Comparison of ENCODE assay signal across 14 cellular contexts in genomic region chr13:43933378-43933777, GRCh38. TPM values are rescaled to one million over a fixed set of nuclear protein-coding genes. Genes with fewer than 3 reads are reported as not detected.
DNase-seq lines count a peak whose midpoint lies in the region; ATAC-seq and TF ChIP-seq lines count a peak whose summit lies in the region.
"Had no signal": no experiment of that assay in that cellular context is flagged by ENCODE, and none has a peak within 500 bp of the region (broad histone marks: within the 10 kb centered on the region; RNA-seq: fewer than 3 reads in every experiment).

No MANE protein-coding gene starts in this region.

- no peak overlapping the region for H3K4me3 Mint-ChIP-seq in activated T-helper 2 cell treated with anti-CD3 and anti-CD28 coated beads, Interferon-gamma antibody, Interleukin-2, Interleukin-4, amounts not matched to agents 10 μg/mL and 5 μg/mL and 100 μg/mL, durations not matched to agents 14 hours and 24 hours and 36 hours (ENCODE audit: low read depth)

- TF ChIP-seq CTCF in GM12864 (IDR thresholded peaks at IDR 0.05; ENCODE audit: low read depth, low read length, missing control alignments) (no peak), tibial artery (IDR thresholded peaks at IDR 0.05) (no peak)

- H3K4me3 ChIP-seq in GM12864 (ENCODE audit: low read depth, low read length) (no peak overlapping the region), tibial artery (no peak overlapping the region), right cardiac atrium (ENCODE audit: low read length) (no peak overlapping the region)
- H3K4me3 ChIP-seq: Peyer's patch, prostate gland had no signal

- DNase-seq in GM12864 (ENCODE audit: low read depth) (peak; percentile 44), tibial artery (no peak), right cardiac atrium (no peak), SHP77 (lab: John Stamatoyannopoulos, UW) (no peak)
- no peak for DNase-seq in activated T-helper 2 cell treated with anti-CD3 and anti-CD28 coated beads, Interferon-gamma antibody, Interleukin-2, Interleukin-4, amounts not matched to agents 10 μg/mL and 5 μg/mL and 100 μg/mL, durations not matched to agents 14 hours and 24 hours and 36 hours (ENCODE audit: low spot score)
- DNase-seq: ACHN, activated gamma-delta T cell treated with Interleukin-2 at 50 U/mL for 16 hours, foreskin keratinocyte, NCI-H1436 treated with DMSO at 0.1 percent for 48 hours, Peyer's patch had no signal

- no peaks in the 10 kb centered on the region for H3K4me1 Mint-ChIP-seq in activated T-helper 2 cell treated with anti-CD3 and anti-CD28 coated beads, Interferon-gamma antibody, Interleukin-2, Interleukin-4, amounts not matched to agents 10 μg/mL and 5 μg/mL and 100 μg/mL, durations not matched to agents 14 hours and 24 hours and 36 hours (ENCODE audit: low read depth)

- no peaks in the 10 kb centered on the region for H3K36me3 Mint-ChIP-seq in activated T-helper 2 cell treated with anti-CD3 and anti-CD28 coated beads, Interferon-gamma antibody, Interleukin-2, Interleukin-4, amounts not matched to agents 10 μg/mL and 5 μg/mL and 100 μg/mL, durations not matched to agents 14 hours and 24 hours and 36 hours (ENCODE audit: low read depth)

- H3K27me3 ChIP-seq in tibial artery (no peaks in the 10 kb centered on the region), right cardiac atrium (ENCODE audit: control insufficient read depth, insufficient read depth) (no peaks in the 10 kb centered on the region)
- H3K27me3 ChIP-seq: Peyer's patch had no signal

- ATAC-seq in GM19351 (IDR thresholded peaks at IDR 0.05; ENCODE audit: unreplicated experiment), result peak; percentile 99
- peak; percentile 100 for ATAC-seq in HG02763 (IDR thresholded peaks at IDR 0.05; ENCODE audit: unreplicated experiment)
- peak; percentile 100 for ATAC-seq in HG03460 (IDR thresholded peaks at IDR 0.05; ENCODE audit: unreplicated experiment)
- ATAC-seq in right cardiac atrium, result no peak
- ATAC-seq: foreskin keratinocyte had no signal

- no peaks in the 10 kb centered on the region for H3K9me3 ChIP-seq in tibial artery
- H3K9me3 ChIP-seq in right cardiac atrium (ENCODE audit: control insufficient read depth, low read length), result no peaks in the 10 kb centered on the region
- H3K9me3 ChIP-seq: Peyer's patch, prostate gland had no signal

- H3K4me1 ChIP-seq in tibial artery, result peaks cover 0 to 25% (median 4%) of the 10 kb centered on the region in 4 donors
- peaks cover 2% of the 10 kb centered on the region for H3K4me1 ChIP-seq in right cardiac atrium (ENCODE audit: control insufficient read depth, insufficient read depth, low read length)
- H3K4me1 ChIP-seq: foreskin keratinocyte, Peyer's patch, prostate gland had no signal

- H3K27ac Mint-ChIP-seq in activated T-helper 2 cell treated with anti-CD3 and anti-CD28 coated beads, Interferon-gamma antibody, Interleukin-2, Interleukin-4, amounts not matched to agents 10 μg/mL and 5 μg/mL and 100 μg/mL, durations not matched to agents 14 hours and 24 hours and 36 hours, result no peak overlapping the region

- H3K27ac ChIP-seq in tibial artery, result no peak overlapping the region
- no peak overlapping the region for H3K27ac ChIP-seq in right cardiac atrium (ENCODE audit: low read length)
- H3K27ac ChIP-seq: foreskin keratinocyte, Peyer's patch, prostate gland had no signal

- WGBS in right cardiac atrium, result 81% methylated on average over 2 of the region's 2 CpGs

- H3K27me3 Mint-ChIP-seq in activated T-helper 2 cell treated with anti-CD3 and anti-CD28 coated beads, Interferon-gamma antibody, Interleukin-2, Interleukin-4, amounts not matched to agents 10 μg/mL and 5 μg/mL and 100 μg/mL, durations not matched to agents 14 hours and 24 hours and 36 hours (ENCODE audit: low read depth), result peaks cover 8% of the 10 kb centered on the region

- no peaks in the 10 kb centered on the region for H3K36me3 ChIP-seq in tibial artery
- H3K36me3 ChIP-seq: Peyer's patch, prostate gland had no signal

- H3K9me3 Mint-ChIP-seq in activated T-helper 2 cell treated with anti-CD3 and anti-CD28 coated beads, Interferon-gamma antibody, Interleukin-2, Interleukin-4, amounts not matched to agents 10 μg/mL and 5 μg/mL and 100 μg/mL, durations not matched to agents 14 hours and 24 hours and 36 hours, result no peaks in the 10 kb centered on the region

- intact Hi-C loops in tibial artery (cut with DNase I; ENCODE audit: low total_unique reads), result no loop called here
- intact Hi-C loops in right cardiac atrium (cut with DNase I), result no loop called here
- intact Hi-C loops in activated T-helper 2 cell treated with anti-CD3 and anti-CD28 coated beads, Interferon-gamma antibody, Interleukin-2, Interleukin-4, amounts not matched to agents 10 μg/mL and 5 μg/mL and 100 μg/mL, durations not matched to agents 14 hours and 24 hours and 36 hours (cut with micrococcal nuclease), result no loop called here

RNA-seq across cellular contexts. Expression of gene LACC1, which starts 53.7 kb away (rescaled TPM):
- 10 to 100 TPM in 2 of 4 donors, 1 to 10 TPM in 2; 6.6 to 13.4 (median 9.1) TPM for total RNA-seq in right cardiac atrium
- 6.0 TPM for polyA plus RNA-seq in right cardiac atrium
- total RNA-seq in activated T-helper 2 cell treated with anti-CD3 and anti-CD28 coated beads, Interferon-gamma antibody, Interleukin-2, Interleukin-4, amounts not matched to agents 10 μg/mL and 5 μg/mL and 100 μg/mL, durations not matched to agents 14 hours and 24 hours and 36 hours, result 0.62 and 0.71 TPM in 2 replicates

RNA-seq across cellular contexts. Expression of gene CCDC122, which starts 53.8 kb away (rescaled TPM):
- 10 to 100 TPM in 2 of 4 donors, 1 to 10 TPM in 2; 4.6 to 15.6 (median 10.1) TPM for total RNA-seq in right cardiac atrium
- 7.1 TPM for polyA plus RNA-seq in right cardiac atrium
- total RNA-seq in activated T-helper 2 cell treated with anti-CD3 and anti-CD28 coated beads, Interferon-gamma antibody, Interleukin-2, Interleukin-4, amounts not matched to agents 10 μg/mL and 5 μg/mL and 100 μg/mL, durations not matched to agents 14 hours and 24 hours and 36 hours, result 0.11 and 0.34 TPM in 2 replicates

Comparison
In these comparisons a context has a peak if more than half of its experiments do, and no peak if none do; other contexts are left out.
1. ATAC-seq: peak in GM19351 (single experiment), HG02763 (single experiment) and HG03460 (single experiment); none in right cardiac atrium (0 of 2).